17 cellular contexts compared by ENCODE assay signal in the genomic region with DNA sequence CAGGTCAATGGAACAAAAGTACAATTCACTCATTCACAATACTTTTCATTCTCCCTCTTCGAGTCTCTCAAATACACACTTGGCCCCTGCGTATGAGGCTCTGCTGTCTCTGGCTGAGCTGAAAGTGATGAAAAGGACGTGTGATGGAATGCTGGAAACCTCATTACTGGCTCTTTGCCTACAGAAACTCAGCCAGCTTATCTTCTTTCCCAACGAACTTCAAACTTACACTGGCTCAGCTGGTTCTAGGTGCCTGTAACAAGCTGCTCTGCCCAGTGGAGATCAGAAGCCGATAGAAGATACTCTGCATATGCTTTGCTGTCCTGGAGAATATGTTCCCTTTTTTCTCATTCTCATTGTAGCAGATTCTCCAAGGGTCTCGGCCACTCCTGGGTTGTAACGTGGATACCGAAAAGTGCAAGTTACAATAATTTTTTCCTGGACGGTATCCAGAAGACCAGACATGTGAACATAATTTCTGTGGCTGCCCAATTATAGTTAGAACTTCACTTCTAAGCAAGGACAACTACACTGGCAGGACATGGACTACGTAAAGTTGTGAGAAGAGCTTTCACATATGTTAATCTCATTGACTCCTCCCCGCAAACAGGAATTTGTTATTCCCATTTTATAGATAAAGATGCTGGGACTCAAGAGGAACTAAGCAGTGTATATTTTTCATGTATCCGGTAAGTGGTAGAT.
A peak's percentile ranks its signal among the peaks of the same experiment; 100 is the strongest.
DNase-seq lines count a peak whose midpoint lies in the region; ATAC-seq, FAIRE-seq and TF ChIP-seq lines count a peak whose summit lies in the region.
"Had no signal": no experiment of that assay in that cellular context is flagged by ENCODE, and none has a peak within 500 bp of the region (broad histone marks: within the 10 kb centered on the region; RNA-seq: fewer than 3 reads in every experiment).

No MANE protein-coding gene starts in this region.

- H3K9me3 ChIP-seq in prostate gland (no peaks in the 10 kb centered on the region), ascending aorta (no peaks in the 10 kb centered on the region)
- H3K9me3 ChIP-seq: SJSA1 had no signal

- H3K36me3 ChIP-seq in bronchial epithelial cell (ENCODE audit: control insufficient read depth, insufficient read depth, low read length) (no peaks in the 10 kb centered on the region), prostate gland (no peaks in the 10 kb centered on the region), ascending aorta (no peaks in the 10 kb centered on the region)
- H3K36me3 ChIP-seq: SJSA1 had no signal

- peak; percentile 98 for ATAC-seq in left ventricle myocardium superior
- ATAC-seq: activated CD8-positive, alpha-beta T cell treated with anti-CD3 and anti-CD28 coated beads for 36 hours; activated T-helper 17 cell treated with anti-CD3 and anti-CD28 coated beads, Interleukin-2, amount 50 U/mL, for 72 hours; left colon had no signal

- DNase-seq in AG20443 (ENCODE audit: low spot score) (peak; percentile 8), bronchial epithelial cell (ENCODE audit: low read depth) (peak; percentile 18), left ventricle myocardium superior (no peak), prostate gland (ENCODE audit: low spot score) (peak; percentile 56), NCI-H2196 treated with DMSO at 0.1 percent for 48 hours (lab: John Stamatoyannopoulos, UW; ENCODE audit: unreplicated experiment) (no peak), NCI-H2081 (lab: John Stamatoyannopoulos, UW) (no peak), ascending aorta (ENCODE audit: low spot score in 2 of 2) (no peak), hypothalamus (lab: John Stamatoyannopoulos, UW) (no peak)
- DNase-seq: activated CD8-positive, alpha-beta T cell treated with anti-CD3 and anti-CD28 coated beads for 36 hours; effector memory CD4-positive, alpha-beta T cell; H9; IMR-90; left colon; stimulated activated naive CD4-positive, alpha-beta T cell treated with Interleukin-2 at 50 U/mL for 16 hours had no signal

- intact Hi-C loops in left ventricle myocardium superior (cut with micrococcal nuclease), result no loop called here
- intact Hi-C loops in prostate gland (cut with DNase I), result no loop called here
- intact Hi-C loops in ascending aorta (cut with DNase I), result no loop called here

- FAIRE-seq in bronchial epithelial cell (lab: Jason Lieb, UNC), result peak; percentile 36

- H3K4me3 ChIP-seq in bronchial epithelial cell (ENCODE audit: low read depth, low read length) (no peak overlapping the region), prostate gland (no peak overlapping the region), ascending aorta (no peak overlapping the region)
- H3K4me3 ChIP-seq: SJSA1, skin epidermis had no signal

- H3K27me3 ChIP-seq in bronchial epithelial cell (ENCODE audit: control insufficient read depth, insufficient read depth, low read length) (no peaks in the 10 kb centered on the region), prostate gland (replicated peaks; ENCODE audit: insufficient read depth) (no peaks in the 10 kb centered on the region), ascending aorta (no peaks in the 10 kb centered on the region)
- H3K27me3 ChIP-seq: SJSA1 had no signal

- WGBS in prostate gland, result 37% methylated on average over 12 of the region's 12 CpGs

- TF ChIP-seq CTCF in bronchial epithelial cell (IDR thresholded peaks at IDR 0.05; ENCODE audit: insufficient read depth, low read length, severe bottlenecking) (no peak), prostate gland (IDR thresholded peaks at IDR 0.05) (no peak), ascending aorta (IDR thresholded peaks at IDR 0.05) (no peak)

- peak overlapping the region in 1 of 2 donors; percentile 3 for H3K27ac ChIP-seq in prostate gland
- H3K27ac ChIP-seq in ascending aorta, result no peak overlapping the region
- H3K27ac ChIP-seq: SJSA1, skin epidermis had no signal

- no peaks in the 10 kb centered on the region for H3K4me1 ChIP-seq in prostate gland (replicated peaks)
- no peaks in the 10 kb centered on the region for H3K4me1 ChIP-seq in ascending aorta
- H3K4me1 ChIP-seq: SJSA1 had no signal

- TF ChIP-seq POLR2A in prostate gland (IDR thresholded peaks at IDR 0.05), result no peak

Comparison
In these comparisons a context has a peak if more than half of its experiments do, and no peak if none do; other contexts are left out.
1. DNase-seq: peak in AG20443 (single experiment), bronchial epithelial cell (single experiment) and prostate gland (single experiment); none in left ventricle myocardium superior (single experiment), NCI-H2196 treated with DMSO at 0.1 percent for 48 hours (single experiment), NCI-H2081 (0 of 2), ascending aorta (0 of 2) and hypothalamus (0 of 51).